ENCODE assay signal across 1 cellular context in the genomic region with DNA sequence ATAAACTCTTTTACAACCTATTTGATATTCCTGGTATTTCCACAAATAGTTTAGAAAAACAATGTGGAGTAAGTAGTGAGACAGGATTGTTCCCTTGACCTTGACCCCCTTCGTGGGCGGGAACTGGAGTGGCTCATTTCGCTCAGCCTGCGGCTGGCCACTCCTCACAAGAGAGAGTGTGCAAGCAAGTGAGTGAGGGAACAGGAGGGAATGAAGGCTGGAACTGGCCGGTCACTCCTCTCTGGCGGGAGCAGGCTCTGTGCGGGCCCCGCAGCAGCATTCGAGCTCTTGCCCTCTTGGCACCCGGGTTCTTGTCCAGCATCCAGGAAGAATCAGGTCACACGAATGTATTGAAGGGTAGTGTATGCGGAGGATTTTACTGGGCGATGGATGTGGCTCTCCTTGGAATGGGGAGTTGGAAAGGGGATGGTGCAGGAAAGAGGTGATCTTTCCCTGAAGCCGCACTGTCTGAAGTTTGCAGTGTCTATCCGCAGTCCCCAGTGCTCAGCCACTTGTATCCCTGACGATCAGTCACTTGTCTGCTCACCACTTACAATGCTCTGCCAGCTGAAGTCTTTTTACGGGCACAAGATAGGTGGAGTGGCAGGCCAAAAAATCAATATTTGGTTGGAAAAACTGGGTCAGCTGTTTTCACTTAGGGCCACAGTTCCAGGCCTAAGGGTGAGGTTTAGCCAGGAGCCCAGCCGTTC.
TF ChIP-seq lines count a peak whose summit lies in the region.

No MANE protein-coding gene starts in this region.

TF ChIP-seq in GM23338, 12 proteins besides CTCF, POLR2A, EP300 and RAD21:
- TF ChIP-seq, protein P1, sequence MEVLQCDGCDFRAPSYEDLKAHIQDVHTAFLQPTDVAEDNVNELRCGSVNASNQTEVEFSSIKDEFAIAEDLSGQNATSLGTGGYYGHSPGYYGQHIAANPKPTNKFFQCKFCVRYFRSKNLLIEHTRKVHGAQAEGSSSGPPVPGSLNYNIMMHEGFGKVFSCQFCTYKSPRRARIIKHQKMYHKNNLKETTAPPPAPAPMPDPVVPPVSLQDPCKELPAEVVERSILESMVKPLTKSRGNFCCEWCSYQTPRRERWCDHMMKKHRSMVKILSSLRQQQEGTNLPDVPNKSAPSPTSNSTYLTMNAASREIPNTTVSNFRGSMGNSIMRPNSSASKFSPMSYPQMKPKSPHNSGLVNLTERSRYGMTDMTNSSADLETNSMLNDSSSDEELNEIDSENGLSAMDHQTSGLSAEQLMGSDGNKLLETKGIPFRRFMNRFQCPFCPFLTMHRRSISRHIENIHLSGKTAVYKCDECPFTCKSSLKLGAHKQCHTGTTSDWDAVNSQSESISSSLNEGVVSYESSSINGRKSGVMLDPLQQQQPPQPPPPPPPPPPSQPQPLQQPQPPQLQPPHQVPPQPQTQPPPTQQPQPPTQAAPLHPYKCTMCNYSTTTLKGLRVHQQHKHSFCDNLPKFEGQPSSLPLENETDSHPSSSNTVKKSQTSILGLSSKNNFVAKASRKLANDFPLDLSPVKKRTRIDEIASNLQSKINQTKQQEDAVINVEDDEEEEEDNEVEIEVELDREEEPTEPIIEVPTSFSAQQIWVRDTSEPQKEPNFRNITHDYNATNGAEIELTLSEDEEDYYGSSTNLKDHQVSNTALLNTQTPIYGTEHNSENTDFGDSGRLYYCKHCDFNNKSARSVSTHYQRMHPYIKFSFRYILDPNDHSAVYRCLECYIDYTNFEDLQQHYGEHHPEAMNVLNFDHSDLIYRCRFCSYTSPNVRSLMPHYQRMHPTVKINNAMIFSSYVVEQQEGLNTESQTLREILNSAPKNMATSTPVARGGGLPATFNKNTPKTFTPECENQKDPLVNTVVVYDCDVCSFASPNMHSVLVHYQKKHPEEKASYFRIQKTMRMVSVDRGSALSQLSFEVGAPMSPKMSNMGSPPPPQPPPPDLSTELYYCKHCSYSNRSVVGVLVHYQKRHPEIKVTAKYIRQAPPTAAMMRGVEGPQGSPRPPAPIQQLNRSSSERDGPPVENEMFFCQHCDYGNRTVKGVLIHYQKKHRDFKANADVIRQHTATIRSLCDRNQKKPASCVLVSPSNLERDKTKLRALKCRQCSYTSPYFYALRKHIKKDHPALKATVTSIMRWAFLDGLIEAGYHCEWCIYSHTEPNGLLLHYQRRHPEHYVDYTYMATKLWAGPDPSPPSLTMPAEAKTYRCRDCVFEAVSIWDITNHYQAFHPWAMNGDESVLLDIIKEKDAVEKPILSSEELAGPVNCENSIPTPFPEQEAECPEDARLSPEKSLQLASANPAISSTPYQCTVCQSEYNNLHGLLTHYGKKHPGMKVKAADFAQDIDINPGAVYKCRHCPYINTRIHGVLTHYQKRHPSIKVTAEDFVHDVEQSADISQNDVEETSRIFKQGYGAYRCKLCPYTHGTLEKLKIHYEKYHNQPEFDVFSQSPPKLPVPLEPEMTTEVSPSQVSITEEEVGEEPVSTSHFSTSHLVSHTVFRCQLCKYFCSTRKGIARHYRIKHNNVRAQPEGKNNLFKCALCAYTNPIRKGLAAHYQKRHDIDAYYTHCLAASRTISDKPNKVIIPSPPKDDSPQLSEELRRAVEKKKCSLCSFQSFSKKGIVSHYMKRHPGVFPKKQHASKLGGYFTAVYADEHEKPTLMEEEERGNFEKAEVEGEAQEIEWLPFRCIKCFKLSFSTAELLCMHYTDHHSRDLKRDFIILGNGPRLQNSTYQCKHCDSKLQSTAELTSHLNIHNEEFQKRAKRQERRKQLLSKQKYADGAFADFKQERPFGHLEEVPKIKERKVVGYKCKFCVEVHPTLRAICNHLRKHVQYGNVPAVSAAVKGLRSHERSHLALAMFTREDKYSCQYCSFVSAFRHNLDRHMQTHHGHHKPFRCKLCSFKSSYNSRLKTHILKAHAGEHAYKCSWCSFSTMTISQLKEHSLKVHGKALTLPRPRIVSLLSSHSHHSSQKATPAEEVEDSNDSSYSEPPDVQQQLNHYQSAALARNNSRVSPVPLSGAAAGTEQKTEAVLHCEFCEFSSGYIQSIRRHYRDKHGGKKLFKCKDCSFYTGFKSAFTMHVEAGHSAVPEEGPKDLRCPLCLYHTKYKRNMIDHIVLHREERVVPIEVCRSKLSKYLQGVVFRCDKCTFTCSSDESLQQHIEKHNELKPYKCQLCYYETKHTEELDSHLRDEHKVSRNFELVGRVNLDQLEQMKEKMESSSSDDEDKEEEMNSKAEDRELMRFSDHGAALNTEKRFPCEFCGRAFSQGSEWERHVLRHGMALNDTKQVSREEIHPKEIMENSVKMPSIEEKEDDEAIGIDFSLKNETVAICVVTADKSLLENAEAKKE (CRISPR knock-in tag; IDR thresholded peaks at IDR 0.05) = no peak
- TF ChIP-seq STAT1 (IDR thresholded peaks at IDR 0.05; ENCODE audit: unreplicated experiment) (no peak), JUNB (IDR thresholded peaks at IDR 0.05; ENCODE audit: unreplicated experiment) (no peak), NANOG (IDR thresholded peaks at IDR 0.05; ENCODE audit: borderline replicate concordance) (no peak), EZH2 (IDR thresholded peaks at IDR 0.05; ENCODE audit: low read depth, unreplicated experiment) (no peak), ZNF331 (CRISPR knock-in tag; IDR thresholded peaks at IDR 0.05; ENCODE audit: low read depth) (no peak), ZNF114 (CRISPR knock-in tag; IDR thresholded peaks at IDR 0.05) (no peak), CREB1 (CRISPR knock-in tag; IDR thresholded peaks at IDR 0.05; ENCODE audit: low read depth) (no peak), POLR2AphosphoS5 (IDR thresholded peaks at IDR 0.05; ENCODE audit: low read depth) (no peak), EZH2phosphoT487 (IDR thresholded peaks at IDR 0.05; ENCODE audit: unreplicated experiment) (no peak)
- TF ChIP-seq, protein P2, sequence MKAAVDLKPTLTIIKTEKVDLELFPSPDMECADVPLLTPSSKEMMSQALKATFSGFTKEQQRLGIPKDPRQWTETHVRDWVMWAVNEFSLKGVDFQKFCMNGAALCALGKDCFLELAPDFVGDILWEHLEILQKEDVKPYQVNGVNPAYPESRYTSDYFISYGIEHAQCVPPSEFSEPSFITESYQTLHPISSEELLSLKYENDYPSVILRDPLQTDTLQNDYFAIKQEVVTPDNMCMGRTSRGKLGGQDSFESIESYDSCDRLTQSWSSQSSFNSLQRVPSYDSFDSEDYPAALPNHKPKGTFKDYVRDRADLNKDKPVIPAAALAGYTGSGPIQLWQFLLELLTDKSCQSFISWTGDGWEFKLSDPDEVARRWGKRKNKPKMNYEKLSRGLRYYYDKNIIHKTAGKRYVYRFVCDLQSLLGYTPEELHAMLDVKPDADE (IDR thresholded peaks at IDR 0.05) = no peak
- TF ChIP-seq, protein P3, sequence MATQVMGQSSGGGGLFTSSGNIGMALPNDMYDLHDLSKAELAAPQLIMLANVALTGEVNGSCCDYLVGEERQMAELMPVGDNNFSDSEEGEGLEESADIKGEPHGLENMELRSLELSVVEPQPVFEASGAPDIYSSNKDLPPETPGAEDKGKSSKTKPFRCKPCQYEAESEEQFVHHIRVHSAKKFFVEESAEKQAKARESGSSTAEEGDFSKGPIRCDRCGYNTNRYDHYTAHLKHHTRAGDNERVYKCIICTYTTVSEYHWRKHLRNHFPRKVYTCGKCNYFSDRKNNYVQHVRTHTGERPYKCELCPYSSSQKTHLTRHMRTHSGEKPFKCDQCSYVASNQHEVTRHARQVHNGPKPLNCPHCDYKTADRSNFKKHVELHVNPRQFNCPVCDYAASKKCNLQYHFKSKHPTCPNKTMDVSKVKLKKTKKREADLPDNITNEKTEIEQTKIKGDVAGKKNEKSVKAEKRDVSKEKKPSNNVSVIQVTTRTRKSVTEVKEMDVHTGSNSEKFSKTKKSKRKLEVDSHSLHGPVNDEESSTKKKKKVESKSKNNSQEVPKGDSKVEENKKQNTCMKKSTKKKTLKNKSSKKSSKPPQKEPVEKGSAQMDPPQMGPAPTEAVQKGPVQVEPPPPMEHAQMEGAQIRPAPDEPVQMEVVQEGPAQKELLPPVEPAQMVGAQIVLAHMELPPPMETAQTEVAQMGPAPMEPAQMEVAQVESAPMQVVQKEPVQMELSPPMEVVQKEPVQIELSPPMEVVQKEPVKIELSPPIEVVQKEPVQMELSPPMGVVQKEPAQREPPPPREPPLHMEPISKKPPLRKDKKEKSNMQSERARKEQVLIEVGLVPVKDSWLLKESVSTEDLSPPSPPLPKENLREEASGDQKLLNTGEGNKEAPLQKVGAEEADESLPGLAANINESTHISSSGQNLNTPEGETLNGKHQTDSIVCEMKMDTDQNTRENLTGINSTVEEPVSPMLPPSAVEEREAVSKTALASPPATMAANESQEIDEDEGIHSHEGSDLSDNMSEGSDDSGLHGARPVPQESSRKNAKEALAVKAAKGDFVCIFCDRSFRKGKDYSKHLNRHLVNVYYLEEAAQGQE (IDR thresholded peaks at IDR 0.05; ENCODE audit: unreplicated experiment) = no peak
